11 cellular contexts compared by ENCODE assay signal in genomic region chr12:122880155-122880605, GRCh38. TPM values are rescaled to one million over a fixed set of nuclear protein-coding genes. Genes with fewer than 3 reads are reported as not detected.
A peak's percentile ranks its signal among the peaks of the same experiment; 100 is the strongest.
DNase-seq lines count a peak whose midpoint lies in the region; ATAC-seq and TF ChIP-seq lines count a peak whose summit lies in the region.
"Had no signal": no experiment of that assay in that cellular context is flagged by ENCODE, and none has a peak within 500 bp of the region (broad histone marks: within the 10 kb centered on the region; RNA-seq: fewer than 3 reads in every experiment).

No MANE protein-coding gene starts in this region.

- H3K27ac ChIP-seq in cingulate gyrus (ENCODE audit: low read depth, low read length) (peak overlapping the region; percentile 50), uterus (peak overlapping the region; percentile 28 to 63)

- peaks cover 97% of the 10 kb centered on the region for H3K4me1 Mint-ChIP-seq in activated naive CD8-positive, alpha-beta T cell treated with anti-CD3 and anti-CD28 coated beads for 36 hours
- H3K4me1 Mint-ChIP-seq in activated naive CD8-positive, alpha-beta T cell treated with anti-CD3 and anti-CD28 coated beads, Interleukin-2, amount 50 U/mL, for 24 hours = peaks cover 99% of the 10 kb centered on the region
- H3K4me1 Mint-ChIP-seq in naive B cell = peaks cover 75 to 97% (median 94%) of the 10 kb centered on the region in 3 donors

- H3K27me3 ChIP-seq in uterus = no peaks in the 10 kb centered on the region

- no peak for TF ChIP-seq CTCF in uterus (IDR thresholded peaks at IDR 0.05)

- no peaks in the 10 kb centered on the region for H3K36me3 ChIP-seq in uterus

- H3K27ac Mint-ChIP-seq in activated naive CD8-positive, alpha-beta T cell treated with anti-CD3 and anti-CD28 coated beads for 36 hours = peak overlapping the region; percentile 13
- H3K27ac Mint-ChIP-seq in activated naive CD8-positive, alpha-beta T cell treated with anti-CD3 and anti-CD28 coated beads, Interleukin-2, amount 50 U/mL, for 24 hours = no peak overlapping the region
- peak overlapping the region in 4 of 6 donors; percentile 36 to 88 (median 56) for H3K27ac Mint-ChIP-seq in naive B cell
- H3K27ac Mint-ChIP-seq: activated CD8-positive, alpha-beta memory T cell treated with anti-CD3 and anti-CD28 coated beads, Interleukin-2, amount 10 ng/mL, durations not matched to agents 7 days and 5 days; stimulated activated naive CD8-positive, alpha-beta T cell treated with anti-CD3 and anti-CD28 coated beads, Interleukin-15, Interleukin-2, amounts not matched to agents 100 ng/mL and 50 ng/mL, for 24 hours had no signal

- H3K9me3 ChIP-seq in uterus = no peaks in the 10 kb centered on the region

- no peak for TF ChIP-seq POLR2A in uterus (IDR thresholded peaks at IDR 0.05)

- DNase-seq in activated naive CD8-positive, alpha-beta T cell treated with anti-CD3 and anti-CD28 coated beads for 36 hours = no peak
- no peak for DNase-seq in activated naive CD8-positive, alpha-beta T cell treated with anti-CD3 and anti-CD28 coated beads, Interleukin-2, amount 50 U/mL, for 24 hours
- DNase-seq in naive B cell = no peak
- no peak for DNase-seq in uterus
- no peak for DNase-seq in effector CD4-positive, alpha-beta T cell
- DNase-seq in NCI-H446 (lab: John Stamatoyannopoulos, UW) = no peak
- DNase-seq: activated CD8-positive, alpha-beta memory T cell treated with anti-CD3 and anti-CD28 coated beads, Interleukin-2, amount 10 ng/mL, durations not matched to agents 7 days and 5 days; T1000 had no signal

- no peaks in the 10 kb centered on the region for H3K27me3 Mint-ChIP-seq in activated naive CD8-positive, alpha-beta T cell treated with anti-CD3 and anti-CD28 coated beads for 36 hours
- H3K27me3 Mint-ChIP-seq in activated naive CD8-positive, alpha-beta T cell treated with anti-CD3 and anti-CD28 coated beads, Interleukin-2, amount 50 U/mL, for 24 hours = peaks cover 6% of the 10 kb centered on the region
- H3K27me3 Mint-ChIP-seq in naive B cell = no peaks in the 10 kb centered on the region
- H3K27me3 Mint-ChIP-seq: activated CD8-positive, alpha-beta memory T cell treated with anti-CD3 and anti-CD28 coated beads, Interleukin-2, amount 10 ng/mL, durations not matched to agents 7 days and 5 days had no signal

- no peak for ATAC-seq in activated naive CD8-positive, alpha-beta T cell treated with anti-CD3 and anti-CD28 coated beads, Interleukin-2, amount 50 U/mL, for 24 hours
- ATAC-seq in naive B cell (ENCODE audit: low read depth in 2 of 2) (no peak), GM21447 (IDR thresholded peaks at IDR 0.05; ENCODE audit: unreplicated experiment) (no peak)

- H3K9me3 Mint-ChIP-seq in activated naive CD8-positive, alpha-beta T cell treated with anti-CD3 and anti-CD28 coated beads for 36 hours = peaks cover 5% of the 10 kb centered on the region
- H3K9me3 Mint-ChIP-seq in activated naive CD8-positive, alpha-beta T cell treated with anti-CD3 and anti-CD28 coated beads, Interleukin-2, amount 50 U/mL, for 24 hours = no peaks in the 10 kb centered on the region
- H3K9me3 Mint-ChIP-seq in naive B cell = no peaks in the 10 kb centered on the region
- H3K9me3 Mint-ChIP-seq: stimulated activated naive CD8-positive, alpha-beta T cell treated with anti-CD3 and anti-CD28 coated beads, Interleukin-15, Interleukin-2, amounts not matched to agents 100 ng/mL and 50 ng/mL, for 24 hours had no signal

- peaks cover 0 to 5% of the 10 kb centered on the region in 2 donors for H3K4me1 ChIP-seq in uterus

- no peak overlapping the region for H3K4me3 ChIP-seq in uterus

- peaks cover 58% of the 10 kb centered on the region for H3K36me3 Mint-ChIP-seq in activated naive CD8-positive, alpha-beta T cell treated with anti-CD3 and anti-CD28 coated beads for 36 hours
- H3K36me3 Mint-ChIP-seq in activated naive CD8-positive, alpha-beta T cell treated with anti-CD3 and anti-CD28 coated beads, Interleukin-2, amount 50 U/mL, for 24 hours (ENCODE audit: low read depth) = peaks cover 20% of the 10 kb centered on the region
- peaks cover 0 to 9% of the 10 kb centered on the region in 2 donors for H3K36me3 Mint-ChIP-seq in naive B cell

- intact Hi-C loops in uterus (cut with DNase I; ENCODE audit: low total_unique reads) = no loop called here

- H3K4me3 Mint-ChIP-seq in activated naive CD8-positive, alpha-beta T cell treated with anti-CD3 and anti-CD28 coated beads for 36 hours = no peak overlapping the region
- H3K4me3 Mint-ChIP-seq in activated naive CD8-positive, alpha-beta T cell treated with anti-CD3 and anti-CD28 coated beads, Interleukin-2, amount 50 U/mL, for 24 hours = no peak overlapping the region
- peak overlapping the region in 7 of 8 donors; percentile 34 to 78 (median 56) for H3K4me3 Mint-ChIP-seq in naive B cell
- H3K4me3 Mint-ChIP-seq: activated CD8-positive, alpha-beta memory T cell treated with anti-CD3 and anti-CD28 coated beads, Interleukin-2, amount 10 ng/mL, durations not matched to agents 7 days and 5 days; stimulated activated naive CD8-positive, alpha-beta T cell treated with anti-CD3 and anti-CD28 coated beads, Interleukin-15, Interleukin-2, amounts not matched to agents 100 ng/mL and 50 ng/mL, for 24 hours had no signal

RNA-seq across cellular contexts. Expression of gene VPS37B, which starts 15.7 kb away (rescaled TPM):
- 10 to 100 TPM; 27.0 to 28.2 TPM for total RNA-seq in activated naive CD8-positive, alpha-beta T cell treated with anti-CD3 and anti-CD28 coated beads for 36 hours
- polyA plus RNA-seq in naive B cell (ENCODE audit: low read depth in 6 of 6) = 10 to 100 TPM; 43.4 to 60.9 (median 52.2) TPM
- 10 to 100 TPM in 3 of 4 donors, 1 to 10 TPM in 1; 3.3 to 21.6 (median 20.2) TPM for total RNA-seq in uterus

RNA-seq across cellular contexts. Expression of gene HIP1R, which starts 44.9 kb away (rescaled TPM):
- total RNA-seq in activated naive CD8-positive, alpha-beta T cell treated with anti-CD3 and anti-CD28 coated beads for 36 hours = 10 to 100 TPM; 24.2 to 24.8 TPM
- 10 to 100 TPM; 33.8 to 91.3 (median 38.4) TPM for polyA plus RNA-seq in naive B cell (ENCODE audit: low read depth in 6 of 6)
- 10 to 100 TPM in 3 of 4 donors, 1 to 10 TPM in 1; 2.9 to 31.3 (median 25.8) TPM for total RNA-seq in uterus

Comparison
In these comparisons a context has a peak if more than half of its experiments do, and no peak if none do; other contexts are left out.
1. H3K4me3 Mint-ChIP-seq: peak in naive B cell (7 of 8); none in activated naive CD8-positive, alpha-beta T cell treated with anti-CD3 and anti-CD28 coated beads for 36 hours (single experiment) and activated naive CD8-positive, alpha-beta T cell treated with anti-CD3 and anti-CD28 coated beads, Interleukin-2, amount 50 U/mL, for 24 hours (single experiment).